In the genomic region with DNA sequence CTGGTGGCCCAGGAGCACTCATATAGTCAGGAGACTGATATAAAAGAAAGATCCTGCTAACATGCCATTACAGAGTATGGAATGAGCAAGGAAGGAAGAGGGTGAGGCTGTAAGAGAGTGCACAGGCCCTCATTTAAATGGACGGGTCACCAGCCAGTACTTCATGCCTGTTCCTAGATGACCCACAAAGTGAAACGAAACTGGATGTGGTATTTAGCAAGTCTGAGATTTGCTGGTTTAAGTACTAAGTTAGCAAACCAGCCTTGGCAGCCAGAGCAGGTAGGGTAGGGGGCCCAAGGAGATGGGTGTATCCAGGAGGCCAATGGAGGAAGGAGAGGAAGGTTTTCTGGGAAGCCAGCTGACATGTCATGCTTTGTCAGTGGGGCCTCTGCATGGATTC, we compare ENCODE assay signal across 10 cellular contexts. TPM values are rescaled to one million over a fixed set of nuclear protein-coding genes. Genes with fewer than 3 reads are reported as not detected.
DNase-seq lines count a peak whose midpoint lies in the region; ATAC-seq and TF ChIP-seq lines count a peak whose summit lies in the region.
"Had no signal": no experiment of that assay in that cellular context is flagged by ENCODE, and none has a peak within 500 bp of the region (broad histone marks: within the 10 kb centered on the region; RNA-seq: fewer than 3 reads in every experiment).

No MANE protein-coding gene starts in this region.

- H2AK5ac ChIP-seq in trophoblast cell (ENCODE audit: low read length) = no peak overlapping the region

- H3K27me3 ChIP-seq in RWPE2 (ENCODE audit: insufficient read depth, poor library complexity, severe bottlenecking) (no peaks in the 10 kb centered on the region), trophoblast cell (ENCODE audit: insufficient read depth, low read length) (no peaks in the 10 kb centered on the region)

- no peak overlapping the region for H2AFZ ChIP-seq in trophoblast cell (ENCODE audit: insufficient read depth, low read length, poor library complexity)

- no peak overlapping the region for H4K91ac ChIP-seq in trophoblast cell (ENCODE audit: low read depth, low read length)

- H2BK12ac ChIP-seq in trophoblast cell (ENCODE audit: low read length) = no peak overlapping the region

- WGBS in trophoblast cell (ENCODE audit: extremely low coverage, insufficient coverage, insufficient read length) = no CpG with 5 or more reads among the region's 2 CpGs

- no peak overlapping the region for H3K18ac ChIP-seq in trophoblast cell (ENCODE audit: low read length)

- ATAC-seq in GM19372 (IDR thresholded peaks at IDR 0.05; ENCODE audit: low read depth, unreplicated experiment) (peak; percentile 27), HG02870 (IDR thresholded peaks at IDR 0.05; ENCODE audit: unreplicated experiment) (peak; percentile 34), RWPE2 (ENCODE audit: low read depth) (no peak)

- no peak for TF ChIP-seq CTCF in RWPE2 (IDR thresholded peaks at IDR 0.05; ENCODE audit: poor library complexity, severe bottlenecking)

- H3K9me3 ChIP-seq in RWPE2 (ENCODE audit: severe bottlenecking) = no peaks in the 10 kb centered on the region
- peaks cover 2% of the 10 kb centered on the region for H3K9me3 ChIP-seq in trophoblast cell (ENCODE audit: insufficient read depth, low read depth, low read length)
- H3K9me3 ChIP-seq: prostate gland had no signal

- no peak overlapping the region for H3K4ac ChIP-seq in trophoblast cell (ENCODE audit: low read depth, low read length)

- no peak overlapping the region for H3K14ac ChIP-seq in trophoblast cell (ENCODE audit: low read length)

- DNase-seq in RWPE2 (ENCODE audit: low spot score) = no peak
- DNase-seq in trophoblast cell = no peak
- no peak for DNase-seq in NCI-H345 (lab: John Stamatoyannopoulos, UW)
- DNase-seq in H4 (ENCODE audit: low spot score) = no peak
- DNase-seq in epidermal melanocyte (ENCODE audit: insufficient read length, low spot score) = no peak
- DNase-seq: NCI-H1092 treated with DMSO at 0.1 percent for 48 hours, T1000 had no signal

- H3K27ac ChIP-seq in RWPE2 (ENCODE audit: poor library complexity, severe bottlenecking) (peak overlapping the region; percentile 99), trophoblast cell (ENCODE audit: low read depth, low read length) (no peak overlapping the region)
- H3K27ac ChIP-seq: prostate gland had no signal

- H3K9ac ChIP-seq in trophoblast cell (ENCODE audit: low read length) = peak overlapping the region; percentile 41

- no peak overlapping the region for H3K4me3 ChIP-seq in RWPE2 (ENCODE audit: severe bottlenecking)
- no peak overlapping the region for H3K4me3 ChIP-seq in trophoblast cell (ENCODE audit: low read depth, low read length)
- H3K4me3 ChIP-seq: prostate gland had no signal

- H4K8ac ChIP-seq in trophoblast cell (ENCODE audit: low read depth, low read length) = no peak overlapping the region

- no peak overlapping the region for H3K4me2 ChIP-seq in trophoblast cell (ENCODE audit: low read length)

- H3K79me2 ChIP-seq in trophoblast cell (ENCODE audit: control insufficient read depth, insufficient read depth, low read length, poor library complexity) = no peaks in the 10 kb centered on the region

- no peak overlapping the region for H2BK5ac ChIP-seq in trophoblast cell (ENCODE audit: low read depth, low read length, poor library complexity)

- H3K79me1 ChIP-seq in trophoblast cell (ENCODE audit: low read length) = no peaks in the 10 kb centered on the region

- H3K23ac ChIP-seq in trophoblast cell (ENCODE audit: low read length) = no peak overlapping the region

- no peak overlapping the region for H4K12ac ChIP-seq in trophoblast cell (ENCODE audit: low read depth, low read length)

- H3K36me3 ChIP-seq in RWPE2 (ENCODE audit: low read depth) (peaks cover 7% of the 10 kb centered on the region), trophoblast cell (ENCODE audit: control insufficient read depth in 1 of 2, insufficient read depth in 2 of 2, low read length in 2 of 2) (no peaks in the 10 kb centered on the region)
- H3K36me3 ChIP-seq: prostate gland had no signal

- no peak overlapping the region for H2BK120ac ChIP-seq in trophoblast cell (ENCODE audit: insufficient read depth, low read length, poor library complexity)

- H3K4me1 ChIP-seq in RWPE2 (ENCODE audit: insufficient read depth, poor library complexity, severe bottlenecking) (peaks cover 50% of the 10 kb centered on the region), trophoblast cell (ENCODE audit: control insufficient read depth in 1 of 2, insufficient read depth in 2 of 2, low read length in 2 of 2) (peaks cover 0 to 4% of the 10 kb centered on the region in 2 experiments)
- H3K4me1 ChIP-seq: prostate gland had no signal

RNA-seq across cellular contexts. Expression of a gene that starts 15.9 kb away (rescaled TPM):
- polyA plus RNA-seq in trophoblast cell (2013) = 0.22 and 0.33 TPM in 2 replicates
- 0.08 and 0.15 TPM in 2 replicates for total RNA-seq in H4 (2014; rRNA removed; shearing (Covaris generic))
